ENCODE assay signal across 8 cellular contexts in the genomic region with DNA sequence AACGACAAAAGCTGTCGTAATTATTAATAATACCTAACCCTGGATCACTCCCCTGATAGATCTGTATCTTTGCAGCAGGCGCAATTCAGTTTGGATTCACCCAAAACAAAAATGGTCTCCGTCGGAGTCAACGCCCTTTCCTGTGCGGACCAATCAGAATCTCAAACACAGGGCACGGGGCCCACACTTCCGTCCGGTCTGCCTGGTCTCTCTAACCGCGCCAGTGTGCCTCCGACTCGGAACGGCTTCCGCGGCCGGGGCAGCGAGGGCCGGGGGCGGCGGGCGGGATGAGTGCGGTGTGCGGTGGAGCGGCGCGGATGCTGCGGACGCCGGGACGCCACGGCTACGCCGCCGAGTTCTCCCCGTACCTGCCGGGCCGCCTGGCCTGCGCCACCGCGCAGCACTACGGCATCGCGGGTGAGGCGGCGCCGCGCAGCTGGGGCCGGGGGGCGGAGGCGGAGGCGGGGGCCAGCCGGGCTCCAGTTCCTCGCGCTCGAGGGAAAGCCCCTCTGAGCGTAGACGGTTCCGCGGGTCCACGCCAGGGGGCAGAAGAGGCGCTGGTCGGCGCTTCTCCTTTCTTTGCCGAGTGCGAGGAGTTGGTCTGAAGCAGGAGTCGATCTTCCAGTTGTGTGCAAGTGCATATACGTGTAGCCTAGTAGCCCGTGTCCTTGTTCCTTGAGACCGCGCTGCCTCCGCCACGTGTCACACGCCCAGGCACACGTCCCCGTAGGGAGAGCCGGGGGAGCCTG. TPM values are rescaled to one million over a fixed set of nuclear protein-coding genes. Genes with fewer than 3 reads are reported as not detected.
A peak's percentile ranks its signal among the peaks of the same experiment; 100 is the strongest.
DNase-seq lines count a peak whose midpoint lies in the region; ATAC-seq and TF ChIP-seq lines count a peak whose summit lies in the region.

Gene PEX7 (plus strand): TSS at position 214 of the 749 bp plus-strand sequence. CDS start 74 bp downstream, at position 288.

- peak within 1 kb of the TSS; percentile 97 for H4K8ac ChIP-seq in mesendoderm (ENCODE audit: low read depth, low read length)

- peak within 1 kb of the TSS; percentile 63 for H3K4ac ChIP-seq in mesendoderm (ENCODE audit: low read depth, low read length)

- H3K4me1 Mint-ChIP-seq in Calu3 (ENCODE audit: low read depth, unreplicated experiment) (peaks cover 11% of the 10 kb centered on the region), endodermal cell (peaks cover 6% of the 10 kb centered on the region)

- H3K9ac ChIP-seq in endodermal cell (ENCODE audit: extremely low read depth, low read length, poor library complexity, severe bottlenecking) (peak within 1 kb of the TSS; percentile 41), mesendoderm (ENCODE audit: low read length) (peak within 1 kb of the TSS; percentile 77)

- H3K18ac ChIP-seq in mesendoderm (ENCODE audit: low read length) = peak within 1 kb of the TSS; percentile 97

- CTCF ChIA-PET in Calu3 (lab: Charles Lee) = interaction anchor here (0.6 to 0.7 kb wide), 2 partner anchors 213 to 229 kb away, joined by 5 to 6 read pairs; no protein-coding TSS in a partner anchor

- no peak within 1 kb of the TSS for H2BK5ac ChIP-seq in mesendoderm (ENCODE audit: low read length)

- intact Hi-C loops in Calu3 (cut with micrococcal nuclease; ENCODE audit: unreplicated experiment) = no loop called here

- peak; percentile 94 for ATAC-seq in GM21367 (IDR thresholded peaks at IDR 0.05; ENCODE audit: unreplicated experiment)

- H3K27me3 Mint-ChIP-seq in Calu3 (ENCODE audit: unreplicated experiment) = no peaks in the 10 kb centered on the region
- H3K27me3 Mint-ChIP-seq in endodermal cell (ENCODE audit: insufficient read depth) = peaks cover 3% of the 10 kb centered on the region

- peak within 1 kb of the TSS; percentile 97 for H3K56ac ChIP-seq in mesendoderm (ENCODE audit: low read length)

- H3K27ac Mint-ChIP-seq in Calu3 (ENCODE audit: unreplicated experiment) (peak within 1 kb of the TSS; percentile 76), endodermal cell (peak within 1 kb of the TSS; percentile 88)

- H3K36me3 Mint-ChIP-seq in Calu3 (ENCODE audit: insufficient read depth, unreplicated experiment) (peaks cover 23% of the 10 kb centered on the region), endodermal cell (ENCODE audit: low read depth) (peaks cover 29% of the 10 kb centered on the region)

- H3K27ac ChIP-seq in endodermal cell (ENCODE audit: low read depth, low read length) (peak within 1 kb of the TSS; percentile 68), mesendoderm (ENCODE audit: low read depth, low read length) (peak within 1 kb of the TSS; percentile 77)

- H2AK5ac ChIP-seq in mesendoderm (ENCODE audit: low read length) = peak within 1 kb of the TSS; percentile 77

- H3K36me3 ChIP-seq in endodermal cell (ENCODE audit: control insufficient read depth, insufficient read depth, low read length) (peaks cover 14% of the 10 kb centered on the region), mesendoderm (ENCODE audit: control insufficient read depth, insufficient read depth, low read length) (peaks cover 1% of the 10 kb centered on the region)

- H3K4me3 Mint-ChIP-seq in Calu3 (ENCODE audit: low read depth, unreplicated experiment) (peak within 1 kb of the TSS; percentile 95), endodermal cell (peak within 1 kb of the TSS; percentile 67)

- H3K4me3 ChIP-seq in endodermal cell (ENCODE audit: low read length) (peak within 1 kb of the TSS; percentile 81), mesendoderm (ENCODE audit: low read length) (peak within 1 kb of the TSS; percentile 51)

- H3K23ac ChIP-seq in mesendoderm (ENCODE audit: low read length) = peak within 1 kb of the TSS; percentile 50

- H3K4me2 ChIP-seq in mesendoderm (ENCODE audit: low read length) = peak within 1 kb of the TSS; percentile 78

- H2BK15ac ChIP-seq in mesendoderm (replicated peaks; ENCODE audit: low read depth) = no peak within 1 kb of the TSS

- no peaks in the 10 kb centered on the region for H3K9me3 ChIP-seq in endodermal cell (ENCODE audit: control insufficient read depth, low read length)

- peaks cover 2% of the 10 kb centered on the region for H3K79me1 ChIP-seq in mesendoderm (ENCODE audit: low read length)

- DNase-seq in Calu3 = peak; percentile 85
- peak; percentile 83 for DNase-seq in HT1080 (ENCODE audit: low read depth)
- peak; percentile 88 for DNase-seq in NOMO-1 treated with DMSO at 0.1 percent for 48 hours (lab: John Stamatoyannopoulos, UW; ENCODE audit: unreplicated experiment)
- peak; percentile 66 for DNase-seq in activated CD8-positive, alpha-beta memory T cell treated with anti-CD3 and anti-CD28 coated beads, Interleukin-2, amount 50 U/mL, for 1 hour (ENCODE audit: extremely low read depth)
- DNase-seq in endodermal cell = peak; percentile 96
- peak; percentile 97 for DNase-seq in mesendoderm
- peak; percentile 80 for DNase-seq in stimulated activated CD8-positive, alpha-beta memory T cell treated with anti-CD3 and anti-CD28 coated beads, Interleukin-12 subunit alpha, Interleukin-12 subunit beta, amount 100 ng/mL, for 4 hours (ENCODE audit: low read depth)

- H2BK120ac ChIP-seq in mesendoderm (ENCODE audit: low read depth, low read length) = no peak within 1 kb of the TSS

- H4K5ac ChIP-seq in mesendoderm (ENCODE audit: low read length) = peak within 1 kb of the TSS; percentile 62

- TSS peak; percentile 45 for BruUV-seq in Calu3 (replicated peaks; lab: Mats Ljungman, UMichigan)

- no peaks in the 10 kb centered on the region for H3K79me2 ChIP-seq in mesendoderm (ENCODE audit: control insufficient read depth, insufficient read depth, low read length)

- 5 to 14% methylated on average over 25 to 78 of the region's 78 CpGs for WGBS in endodermal cell (ENCODE audit: insufficient coverage in 1 of 2, insufficient read length in 1 of 2), 2 experiments
- no CpG with 5 or more reads among the region's 78 CpGs for WGBS in mesendoderm (ENCODE audit: extremely low coverage, insufficient coverage, low lambda C conversion rate)

- peak; percentile 33 for TF ChIP-seq CTCF in Calu3 (IDR thresholded peaks at IDR 0.05; ENCODE audit: unreplicated experiment)
- peak; percentile 87 for TF ChIP-seq CTCF in endodermal cell (conservative IDR thresholded peaks at IDR 0.05)

- H3K27me3 ChIP-seq in endodermal cell (ENCODE audit: control insufficient read depth, insufficient read depth, low read length, poor library complexity, severe bottlenecking) (no peaks in the 10 kb centered on the region), mesendoderm (ENCODE audit: insufficient read depth, low read length, poor library complexity) (no peaks in the 10 kb centered on the region)

- H3K9me3 Mint-ChIP-seq in Calu3 (ENCODE audit: low read depth, unreplicated experiment) (no peaks in the 10 kb centered on the region), endodermal cell (no peaks in the 10 kb centered on the region)

- no peaks in the 10 kb centered on the region for H3K4me1 ChIP-seq in endodermal cell (ENCODE audit: control insufficient read depth, insufficient read depth, low read length)
- H3K4me1 ChIP-seq in mesendoderm (ENCODE audit: control insufficient read depth, low read depth, low read length) = no peaks in the 10 kb centered on the region

RNA-seq across cellular contexts. Expression of gene PEX7, which starts in this region (rescaled TPM):
- total RNA-seq in Calu3 (2022) = 3.9 and 5.1 TPM in 2 replicates
- total RNA-seq in HT1080 (2014; rRNA removed; shearing (Covaris generic)) = 6.3 and 8.5 TPM in 2 replicates
- 20.1 and 22.2 TPM in 2 replicates for polyA plus RNA-seq in HT1080 (2015; cell fraction: cytosol; rRNA removed)
- polyA plus RNA-seq in HT1080 (2015; cell fraction: nucleus; rRNA removed) = 8.2 and 11.4 TPM in 2 replicates
- 10 to 100 TPM; 11.2 to 11.6 TPM for total RNA-seq in endodermal cell
- 7.9 TPM for polyA plus RNA-seq in endodermal cell (2013, experiment 1 of 2)
- 5.9 TPM for polyA plus RNA-seq in endodermal cell (2013, experiment 2 of 2)
- polyA plus RNA-seq in mesendoderm (2013, experiment 1 of 2) = 5.6 TPM
- polyA plus RNA-seq in mesendoderm (2013, experiment 2 of 2) = 5.4 TPM

Comparison
In these comparisons a context has a peak if more than half of its experiments do, and no peak if none do; other contexts are left out.
1. Peak in every context shown above with its lines: DNase-seq, ATAC-seq, H3K4me3 ChIP-seq and H3K27ac ChIP-seq.